Comparison of ENCODE assay signal across 15 cellular contexts in the genomic region with DNA sequence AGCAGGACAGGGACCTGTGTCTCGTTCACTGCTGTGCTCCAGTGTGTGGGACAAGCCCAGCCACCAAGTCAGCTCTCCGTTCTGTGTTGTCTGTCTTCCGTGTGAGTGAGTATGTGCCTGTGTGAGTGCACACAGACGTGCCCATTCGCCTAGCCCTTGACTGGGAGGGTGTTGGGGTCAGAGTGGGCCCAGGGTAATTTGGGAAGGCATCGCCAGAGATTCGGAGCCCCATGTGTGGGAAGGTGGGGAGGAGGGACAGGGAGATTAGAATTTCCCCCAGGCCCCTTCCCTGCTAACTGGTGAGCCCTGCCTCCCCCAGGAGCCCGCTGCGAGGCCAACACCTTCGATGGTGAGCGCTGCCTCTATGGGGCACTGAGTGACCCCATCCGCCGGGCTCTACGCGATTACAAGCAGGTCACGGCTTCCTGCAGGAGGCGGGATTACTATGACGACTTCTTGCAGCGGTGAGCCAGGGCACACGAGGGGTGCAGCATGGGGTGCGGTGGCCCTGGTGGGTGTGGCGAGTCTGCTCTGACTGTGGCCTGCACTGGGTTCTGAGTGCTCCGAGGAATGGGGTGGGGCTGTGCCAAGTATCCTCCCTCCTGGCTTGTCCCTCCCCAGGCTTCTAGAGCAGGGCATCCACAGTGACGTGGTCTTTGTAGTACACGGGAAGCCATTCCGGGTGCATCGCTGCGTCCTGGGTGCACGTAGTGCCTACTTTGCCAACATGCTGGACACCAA. TPM values are rescaled to one million over a fixed set of nuclear protein-coding genes. Genes with fewer than 3 reads are reported as not detected.
A peak's percentile ranks its signal among the peaks of the same experiment; 100 is the strongest.
DNase-seq lines count a peak whose midpoint lies in the region; ATAC-seq, FAIRE-seq and TF ChIP-seq lines count a peak whose summit lies in the region.
"Had no signal": no experiment of that assay in that cellular context is flagged by ENCODE, and none has a peak within 500 bp of the region (broad histone marks: within the 10 kb centered on the region; RNA-seq: fewer than 3 reads in every experiment).

No MANE protein-coding gene starts in this region.

- no peak for DNase-seq in activated CD4-positive, alpha-beta T cell treated with anti-CD3 and anti-CD28 coated beads for 36 hours
- no peak for DNase-seq in activated CD4-positive, alpha-beta T cell treated with anti-CD3 and anti-CD28 coated beads, Interleukin-2, amount 10 ng/mL, durations not matched to agents 7 days and 5 days
- DNase-seq in RWPE1 (ENCODE audit: low spot score) = no peak
- peak; percentile 71 for DNase-seq in kidney
- peak; percentile 78 for DNase-seq in spleen
- no peak for DNase-seq in SHP77 treated with DMSO at 0.1 percent for 48 hours (lab: John Stamatoyannopoulos, UW)
- DNase-seq in D721Med (ENCODE audit: insufficient read length, low spot score) = no peak
- DNase-seq: 8988T; activated CD8-positive, alpha-beta memory T cell treated with anti-CD3 and anti-CD28 coated beads, Interleukin-2, amount 10 ng/mL, durations not matched to agents 7 days and 5 days; CD8-positive, alpha-beta T cell; erythroblast; NK-92 treated with Interleukin-12 subunit alpha and Interleukin-12 subunit beta, amount 100 ng/mL, for 24 hours; SJCRH30; transverse colon had no signal

- no peaks in the 10 kb centered on the region for H3K9me3 Mint-ChIP-seq in activated CD4-positive, alpha-beta T cell treated with anti-CD3 and anti-CD28 coated beads for 36 hours (ENCODE audit: low read depth)
- H3K9me3 Mint-ChIP-seq in activated CD4-positive, alpha-beta T cell treated with anti-CD3 and anti-CD28 coated beads, Interleukin-2, amount 10 ng/mL, durations not matched to agents 7 days and 5 days = no peaks in the 10 kb centered on the region
- H3K9me3 Mint-ChIP-seq: CD8-positive, alpha-beta T cell had no signal

- H3K4me1 ChIP-seq in kidney (ENCODE audit: control insufficient read depth in 1 of 2, insufficient read depth in 1 of 2, low read depth in 1 of 2, low read length in 2 of 2) = peaks cover 5 to 13% of the 10 kb centered on the region in 2 donors
- H3K4me1 ChIP-seq in spleen = peaks cover 13 to 94% (median 43%) of the 10 kb centered on the region in 6 donors
- H3K4me1 ChIP-seq: SJCRH30 had no signal

- no peak for TF ChIP-seq POLR2A in spleen (IDR thresholded peaks at IDR 0.05)

- CTCF ChIA-PET in activated CD4-positive, alpha-beta T cell treated with anti-CD3 and anti-CD28 coated beads for 36 hours (lab: Charles Lee) = no interaction called here
- CTCF ChIA-PET in activated CD4-positive, alpha-beta T cell treated with anti-CD3 and anti-CD28 coated beads, Interleukin-2, amount 10 ng/mL, durations not matched to agents 7 days and 5 days (lab: Charles Lee) = no interaction called here
- CTCF ChIA-PET in RWPE1 (lab: Yijun Ruan, JAX) = no interaction called here

- H3K9me3 ChIP-seq in kidney (ENCODE audit: control insufficient read depth in 1 of 2, low read length in 2 of 2) = no peaks in the 10 kb centered on the region
- H3K9me3 ChIP-seq in spleen = no peaks in the 10 kb centered on the region
- H3K9me3 ChIP-seq: SJCRH30, transverse colon had no signal

- POLR2A ChIA-PET in activated CD4-positive, alpha-beta T cell treated with anti-CD3 and anti-CD28 coated beads for 36 hours (lab: Charles Lee) = no interaction called here
- POLR2A ChIA-PET in activated CD4-positive, alpha-beta T cell treated with anti-CD3 and anti-CD28 coated beads, Interleukin-2, amount 10 ng/mL, durations not matched to agents 7 days and 5 days (lab: Charles Lee) = no interaction called here
- POLR2A ChIA-PET in RWPE1 (lab: Yijun Ruan, JAX; ENCODE audit: low non-redundant PET) = interaction anchor here (0.7 kb wide), 1 partner anchor 141 kb away, joined by 6 read pairs; no protein-coding TSS in a partner anchor

- peaks cover 2% of the 10 kb centered on the region for H3K36me3 Mint-ChIP-seq in activated CD4-positive, alpha-beta T cell treated with anti-CD3 and anti-CD28 coated beads for 36 hours (ENCODE audit: low read depth)
- H3K36me3 Mint-ChIP-seq in activated CD4-positive, alpha-beta T cell treated with anti-CD3 and anti-CD28 coated beads, Interleukin-2, amount 10 ng/mL, durations not matched to agents 7 days and 5 days (ENCODE audit: low read depth) = peaks cover 2% of the 10 kb centered on the region
- H3K36me3 Mint-ChIP-seq: activated CD8-positive, alpha-beta memory T cell treated with anti-CD3 and anti-CD28 coated beads, Interleukin-2, amount 10 ng/mL, durations not matched to agents 7 days and 5 days had no signal

- peak overlapping the region; percentile 21; the same call in 1 of the 2 replicates for H3K27ac ChIP-seq in RWPE1
- no peak overlapping the region for H3K27ac ChIP-seq in kidney (ENCODE audit: low read depth in 2 of 2, low read length in 2 of 2)
- peak overlapping the region in 3 of 8 donors; percentile 81 to 96 (median 82) for H3K27ac ChIP-seq in spleen
- H3K27ac ChIP-seq: SJCRH30, transverse colon had no signal

- intact Hi-C loops in activated CD4-positive, alpha-beta T cell treated with anti-CD3 and anti-CD28 coated beads for 36 hours (cut with DNase I, micrococcal nuclease) = no loop called here
- intact Hi-C loops in kidney (cut with DNase I) (no loop called here), spleen (cut with DNase I; ENCODE audit: low total_unique reads) (no loop called here)

- no peaks in the 10 kb centered on the region for H3K27me3 ChIP-seq in spleen (replicated peaks in 1 of 7)
- H3K27me3 ChIP-seq: SJCRH30, transverse colon had no signal

- no peaks in the 10 kb centered on the region for H3K27me3 Mint-ChIP-seq in activated CD4-positive, alpha-beta T cell treated with anti-CD3 and anti-CD28 coated beads for 36 hours
- no peaks in the 10 kb centered on the region for H3K27me3 Mint-ChIP-seq in activated CD4-positive, alpha-beta T cell treated with anti-CD3 and anti-CD28 coated beads, Interleukin-2, amount 10 ng/mL, durations not matched to agents 7 days and 5 days
- H3K27me3 Mint-ChIP-seq: activated CD8-positive, alpha-beta memory T cell treated with anti-CD3 and anti-CD28 coated beads, Interleukin-2, amount 10 ng/mL, durations not matched to agents 7 days and 5 days had no signal

- WGBS in spleen, 5 donors = 91 to 93% (median 92%) methylated on average over 22 to 29 of the region's 29 CpGs

- FAIRE-seq in kidney (lab: Jason Lieb, UNC) (no peak), D721Med (lab: Jason Lieb, UNC) (no peak)

- H3K4me3 ChIP-seq in kidney (ENCODE audit: low read length in 2 of 2) = no peak overlapping the region
- H3K4me3 ChIP-seq in spleen = peak overlapping the region in 1 of 8 donors; percentile 46
- H3K4me3 ChIP-seq: SJCRH30, transverse colon had no signal

- peak overlapping the region; percentile 13 for H3K27ac Mint-ChIP-seq in activated CD4-positive, alpha-beta T cell treated with anti-CD3 and anti-CD28 coated beads for 36 hours
- H3K27ac Mint-ChIP-seq in activated CD4-positive, alpha-beta T cell treated with anti-CD3 and anti-CD28 coated beads, Interleukin-2, amount 10 ng/mL, durations not matched to agents 7 days and 5 days = no peak overlapping the region
- H3K27ac Mint-ChIP-seq: activated CD8-positive, alpha-beta memory T cell treated with anti-CD3 and anti-CD28 coated beads, Interleukin-2, amount 10 ng/mL, durations not matched to agents 7 days and 5 days; CD8-positive, alpha-beta T cell had no signal

- no peak overlapping the region for H3K9ac ChIP-seq in kidney (ENCODE audit: low read length in 2 of 2)

- no peak for ATAC-seq in activated CD4-positive, alpha-beta T cell treated with anti-CD3 and anti-CD28 coated beads for 36 hours
- no peak for ATAC-seq in HG03432 (IDR thresholded peaks at IDR 0.05; ENCODE audit: unreplicated experiment)
- ATAC-seq: activated CD8-positive, alpha-beta memory T cell treated with anti-CD3 and anti-CD28 coated beads, Interleukin-2, amount 10 ng/mL, durations not matched to agents 7 days and 5 days; CD8-positive, alpha-beta T cell had no signal

- H3K36me3 ChIP-seq in kidney (ENCODE audit: control insufficient read depth in 1 of 2, insufficient read depth in 2 of 2, low read length in 2 of 2) (no peaks in the 10 kb centered on the region), spleen (peaks cover 0 to 66% (median 35%) of the 10 kb centered on the region in 6 donors)
- H3K36me3 ChIP-seq: SJCRH30, transverse colon had no signal

- H3K4me3 Mint-ChIP-seq in activated CD4-positive, alpha-beta T cell treated with anti-CD3 and anti-CD28 coated beads for 36 hours = no peak overlapping the region
- H3K4me3 Mint-ChIP-seq in activated CD4-positive, alpha-beta T cell treated with anti-CD3 and anti-CD28 coated beads, Interleukin-2, amount 10 ng/mL, durations not matched to agents 7 days and 5 days = no peak overlapping the region

- peaks cover 22% of the 10 kb centered on the region for H3K4me1 Mint-ChIP-seq in activated CD4-positive, alpha-beta T cell treated with anti-CD3 and anti-CD28 coated beads for 36 hours
- H3K4me1 Mint-ChIP-seq in activated CD4-positive, alpha-beta T cell treated with anti-CD3 and anti-CD28 coated beads, Interleukin-2, amount 10 ng/mL, durations not matched to agents 7 days and 5 days = peaks cover 19% of the 10 kb centered on the region

- TF ChIP-seq CTCF in RWPE1 (conservative IDR thresholded peaks at IDR 0.05; ENCODE audit: low read depth) (no peak), kidney (IDR thresholded peaks at IDR 0.05; ENCODE audit: borderline replicate concordance, extremely low read depth, insufficient read depth) (no peak), spleen (IDR thresholded peaks at IDR 0.05 in 8 of 11, conservative IDR thresholded peaks at IDR 0.05 in 3 of 11) (no peak), D721Med (IDR thresholded peaks at IDR 0.05; ENCODE audit: insufficient read depth, missing control alignments) (no peak)

RNA-seq across cellular contexts. Expression of a gene that starts 3.1 kb away (rescaled TPM):
- total RNA-seq in activated CD4-positive, alpha-beta T cell treated with anti-CD3 and anti-CD28 coated beads for 36 hours = 1 to 10 TPM; 8.3 to 9.6 TPM
- 10 to 100 TPM; 24.3 to 29.5 TPM for total RNA-seq in activated CD4-positive, alpha-beta T cell treated with anti-CD3 and anti-CD28 coated beads, Interleukin-2, amount 10 ng/mL, durations not matched to agents 7 days and 5 days
- total RNA-seq in kidney = 29.2 TPM
- 43.2 TPM for polyA plus RNA-seq in kidney (ENCODE audit: insufficient read depth, low read depth, low replicate concordance)
- total RNA-seq in spleen = 100 to 1,000 TPM in 6 of 7 donors, 10 to 100 TPM in 1; 91.9 to 172 (median 152) TPM
- 100 to 1,000 TPM in 2 of 3 donors, 10 to 100 TPM in 1; 57.9 to 156 (median 138) TPM for polyA plus RNA-seq in spleen

RNA-seq across cellular contexts. Expression of a gene that starts 46.8 kb away (rescaled TPM):
- total RNA-seq in activated CD4-positive, alpha-beta T cell treated with anti-CD3 and anti-CD28 coated beads for 36 hours = 1 to 10 TPM; 1.9 TPM
- total RNA-seq in activated CD4-positive, alpha-beta T cell treated with anti-CD3 and anti-CD28 coated beads, Interleukin-2, amount 10 ng/mL, durations not matched to agents 7 days and 5 days = 1 to 10 TPM; 2.7 to 2.9 TPM
- total RNA-seq in kidney (7.4 TPM), spleen (1 to 10 TPM in 6 of 7 donors, under 1 TPM in 1; 0.77 to 3.1 (median 2.5) TPM)
- polyA plus RNA-seq in kidney (ENCODE audit: insufficient read depth, low read depth, low replicate concordance) (10.5 TPM), spleen (1 to 10 TPM in 2 of 3 donors, under 1 TPM in 1; 0.87 to 2.7 (median 1.4) TPM)

Comparison
In these comparisons a context has a peak if more than half of its experiments do, and no peak if none do; other contexts are left out.
1. DNase-seq: peak in kidney (single experiment) and spleen (single experiment); none in activated CD4-positive, alpha-beta T cell treated with anti-CD3 and anti-CD28 coated beads for 36 hours (single experiment), activated CD4-positive, alpha-beta T cell treated with anti-CD3 and anti-CD28 coated beads, Interleukin-2, amount 10 ng/mL, durations not matched to agents 7 days and 5 days (single experiment), RWPE1 (single experiment), SHP77 treated with DMSO at 0.1 percent for 48 hours (single experiment) and D721Med (single experiment).